In genomic region chr15:23855260-23855659, GRCh38 we compare ENCODE assay signal across 22 cellular contexts.
"Had no signal": no experiment of that assay in that cellular context is flagged by ENCODE, and none has a peak within 500 bp of the region (broad histone marks: within the 10 kb centered on the region; RNA-seq: fewer than 3 reads in every experiment).

No MANE protein-coding gene starts in this region.

- H3K4me3 ChIP-seq: breast epithelium, tibial nerve, uterus had no signal

- H3K4me3 Mint-ChIP-seq: activated naive CD4-positive, alpha-beta T cell treated with anti-CD3 and anti-CD28 coated beads, Interleukin-2, amount 50 U/mL, for 24 hours; naive thymus-derived CD4-positive, alpha-beta T cell had no signal

- H3K27me3 ChIP-seq: breast epithelium, tibial nerve, uterus had no signal

- H3K27ac ChIP-seq: breast epithelium, tibial nerve, uterus, VCaP had no signal

- ATAC-seq: naive thymus-derived CD4-positive, alpha-beta T cell had no signal

- H3K36me3 ChIP-seq: breast epithelium, tibial nerve, uterus had no signal

- H3K4me1 ChIP-seq: breast epithelium, uterus had no signal

- DNase-seq: activated CD4-positive, alpha-beta T cell treated with anti-CD3 and anti-CD28 coated beads for 1 hour; activated CD4-positive, alpha-beta T cell treated with anti-CD3 and anti-CD28 coated beads, Interleukin-2, amount 50 U/mL, for 48 hours; activated gamma-delta T cell; amniotic stem cell; cerebellar nuclear complex; cortex of kidney; erythroblast; head of caudate nucleus; kidney glomerular epithelial cell; naive thymus-derived CD4-positive, alpha-beta T cell; nucleus accumbens; retina; stimulated activated CD4-positive, alpha-beta T cell treated with anti-CD3 and anti-CD28 coated beads, Interleukin-2, amount 100 ng/mL, for 24 hours; stimulated activated naive CD4-positive, alpha-beta T cell treated with Interleukin-2 at 50 U/mL for 16 hours; substantia nigra; SW 1271; T-helper 2 cell; uterus had no signal

- H3K27ac Mint-ChIP-seq: activated naive CD4-positive, alpha-beta T cell treated with anti-CD3 and anti-CD28 coated beads, Interleukin-2, amount 50 U/mL, for 24 hours; naive thymus-derived CD4-positive, alpha-beta T cell had no signal

- H3K36me3 Mint-ChIP-seq: activated naive CD4-positive, alpha-beta T cell treated with anti-CD3 and anti-CD28 coated beads, Interleukin-2, amount 50 U/mL, for 24 hours; naive thymus-derived CD4-positive, alpha-beta T cell had no signal

- H3K9me3 ChIP-seq: breast epithelium, tibial nerve, uterus had no signal

- H3K4me1 Mint-ChIP-seq: activated naive CD4-positive, alpha-beta T cell treated with anti-CD3 and anti-CD28 coated beads, Interleukin-2, amount 50 U/mL, for 24 hours had no signal

- H3K9me3 Mint-ChIP-seq: activated naive CD4-positive, alpha-beta T cell treated with anti-CD3 and anti-CD28 coated beads, Interleukin-2, amount 50 U/mL, for 24 hours had no signal
